Comparison of ENCODE assay signal across 3 cellular contexts in the genomic region with DNA sequence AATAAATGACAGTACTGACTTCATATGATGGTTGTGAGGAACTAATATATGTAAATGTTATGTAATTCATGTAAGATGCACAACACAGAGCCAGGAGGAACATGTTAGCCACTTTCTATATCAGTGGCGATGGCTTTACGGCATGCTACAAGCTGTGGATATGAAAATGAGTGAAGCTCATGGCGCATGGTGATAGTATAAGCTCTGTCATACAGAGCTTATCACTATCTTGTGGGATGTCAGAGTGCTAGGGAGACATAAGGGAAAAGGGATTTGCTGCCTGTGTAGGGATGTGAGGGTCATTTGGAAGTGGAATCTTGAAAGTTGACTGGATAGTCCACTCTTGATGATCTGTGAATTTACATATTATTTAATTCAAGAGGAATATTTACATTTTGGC.
TF ChIP-seq lines count a peak whose summit lies in the region.

No MANE protein-coding gene starts in this region.

TF ChIP-seq in HEK293, 187 proteins besides CTCF, POLR2A, EP300 and RAD21 (continued from another document):
- TF ChIP-seq KLF16 (tag by site-specific recombination; IDR thresholded peaks at IDR 0.05), result no peak

TF ChIP-seq in GM23338, 12 proteins besides CTCF, POLR2A, EP300 and RAD21 (continues in another document):
- TF ChIP-seq, protein P1, sequence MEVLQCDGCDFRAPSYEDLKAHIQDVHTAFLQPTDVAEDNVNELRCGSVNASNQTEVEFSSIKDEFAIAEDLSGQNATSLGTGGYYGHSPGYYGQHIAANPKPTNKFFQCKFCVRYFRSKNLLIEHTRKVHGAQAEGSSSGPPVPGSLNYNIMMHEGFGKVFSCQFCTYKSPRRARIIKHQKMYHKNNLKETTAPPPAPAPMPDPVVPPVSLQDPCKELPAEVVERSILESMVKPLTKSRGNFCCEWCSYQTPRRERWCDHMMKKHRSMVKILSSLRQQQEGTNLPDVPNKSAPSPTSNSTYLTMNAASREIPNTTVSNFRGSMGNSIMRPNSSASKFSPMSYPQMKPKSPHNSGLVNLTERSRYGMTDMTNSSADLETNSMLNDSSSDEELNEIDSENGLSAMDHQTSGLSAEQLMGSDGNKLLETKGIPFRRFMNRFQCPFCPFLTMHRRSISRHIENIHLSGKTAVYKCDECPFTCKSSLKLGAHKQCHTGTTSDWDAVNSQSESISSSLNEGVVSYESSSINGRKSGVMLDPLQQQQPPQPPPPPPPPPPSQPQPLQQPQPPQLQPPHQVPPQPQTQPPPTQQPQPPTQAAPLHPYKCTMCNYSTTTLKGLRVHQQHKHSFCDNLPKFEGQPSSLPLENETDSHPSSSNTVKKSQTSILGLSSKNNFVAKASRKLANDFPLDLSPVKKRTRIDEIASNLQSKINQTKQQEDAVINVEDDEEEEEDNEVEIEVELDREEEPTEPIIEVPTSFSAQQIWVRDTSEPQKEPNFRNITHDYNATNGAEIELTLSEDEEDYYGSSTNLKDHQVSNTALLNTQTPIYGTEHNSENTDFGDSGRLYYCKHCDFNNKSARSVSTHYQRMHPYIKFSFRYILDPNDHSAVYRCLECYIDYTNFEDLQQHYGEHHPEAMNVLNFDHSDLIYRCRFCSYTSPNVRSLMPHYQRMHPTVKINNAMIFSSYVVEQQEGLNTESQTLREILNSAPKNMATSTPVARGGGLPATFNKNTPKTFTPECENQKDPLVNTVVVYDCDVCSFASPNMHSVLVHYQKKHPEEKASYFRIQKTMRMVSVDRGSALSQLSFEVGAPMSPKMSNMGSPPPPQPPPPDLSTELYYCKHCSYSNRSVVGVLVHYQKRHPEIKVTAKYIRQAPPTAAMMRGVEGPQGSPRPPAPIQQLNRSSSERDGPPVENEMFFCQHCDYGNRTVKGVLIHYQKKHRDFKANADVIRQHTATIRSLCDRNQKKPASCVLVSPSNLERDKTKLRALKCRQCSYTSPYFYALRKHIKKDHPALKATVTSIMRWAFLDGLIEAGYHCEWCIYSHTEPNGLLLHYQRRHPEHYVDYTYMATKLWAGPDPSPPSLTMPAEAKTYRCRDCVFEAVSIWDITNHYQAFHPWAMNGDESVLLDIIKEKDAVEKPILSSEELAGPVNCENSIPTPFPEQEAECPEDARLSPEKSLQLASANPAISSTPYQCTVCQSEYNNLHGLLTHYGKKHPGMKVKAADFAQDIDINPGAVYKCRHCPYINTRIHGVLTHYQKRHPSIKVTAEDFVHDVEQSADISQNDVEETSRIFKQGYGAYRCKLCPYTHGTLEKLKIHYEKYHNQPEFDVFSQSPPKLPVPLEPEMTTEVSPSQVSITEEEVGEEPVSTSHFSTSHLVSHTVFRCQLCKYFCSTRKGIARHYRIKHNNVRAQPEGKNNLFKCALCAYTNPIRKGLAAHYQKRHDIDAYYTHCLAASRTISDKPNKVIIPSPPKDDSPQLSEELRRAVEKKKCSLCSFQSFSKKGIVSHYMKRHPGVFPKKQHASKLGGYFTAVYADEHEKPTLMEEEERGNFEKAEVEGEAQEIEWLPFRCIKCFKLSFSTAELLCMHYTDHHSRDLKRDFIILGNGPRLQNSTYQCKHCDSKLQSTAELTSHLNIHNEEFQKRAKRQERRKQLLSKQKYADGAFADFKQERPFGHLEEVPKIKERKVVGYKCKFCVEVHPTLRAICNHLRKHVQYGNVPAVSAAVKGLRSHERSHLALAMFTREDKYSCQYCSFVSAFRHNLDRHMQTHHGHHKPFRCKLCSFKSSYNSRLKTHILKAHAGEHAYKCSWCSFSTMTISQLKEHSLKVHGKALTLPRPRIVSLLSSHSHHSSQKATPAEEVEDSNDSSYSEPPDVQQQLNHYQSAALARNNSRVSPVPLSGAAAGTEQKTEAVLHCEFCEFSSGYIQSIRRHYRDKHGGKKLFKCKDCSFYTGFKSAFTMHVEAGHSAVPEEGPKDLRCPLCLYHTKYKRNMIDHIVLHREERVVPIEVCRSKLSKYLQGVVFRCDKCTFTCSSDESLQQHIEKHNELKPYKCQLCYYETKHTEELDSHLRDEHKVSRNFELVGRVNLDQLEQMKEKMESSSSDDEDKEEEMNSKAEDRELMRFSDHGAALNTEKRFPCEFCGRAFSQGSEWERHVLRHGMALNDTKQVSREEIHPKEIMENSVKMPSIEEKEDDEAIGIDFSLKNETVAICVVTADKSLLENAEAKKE (CRISPR knock-in tag; IDR thresholded peaks at IDR 0.05), result no peak
- no peak for TF ChIP-seq EZH2 (IDR thresholded peaks at IDR 0.05; ENCODE audit: low read depth, unreplicated experiment)
- TF ChIP-seq ZNF331 (CRISPR knock-in tag; IDR thresholded peaks at IDR 0.05; ENCODE audit: low read depth), result no peak
- no peak for TF ChIP-seq STAT1 (IDR thresholded peaks at IDR 0.05; ENCODE audit: unreplicated experiment)
- no peak for TF ChIP-seq JUNB (IDR thresholded peaks at IDR 0.05; ENCODE audit: unreplicated experiment)
- TF ChIP-seq, protein P2, sequence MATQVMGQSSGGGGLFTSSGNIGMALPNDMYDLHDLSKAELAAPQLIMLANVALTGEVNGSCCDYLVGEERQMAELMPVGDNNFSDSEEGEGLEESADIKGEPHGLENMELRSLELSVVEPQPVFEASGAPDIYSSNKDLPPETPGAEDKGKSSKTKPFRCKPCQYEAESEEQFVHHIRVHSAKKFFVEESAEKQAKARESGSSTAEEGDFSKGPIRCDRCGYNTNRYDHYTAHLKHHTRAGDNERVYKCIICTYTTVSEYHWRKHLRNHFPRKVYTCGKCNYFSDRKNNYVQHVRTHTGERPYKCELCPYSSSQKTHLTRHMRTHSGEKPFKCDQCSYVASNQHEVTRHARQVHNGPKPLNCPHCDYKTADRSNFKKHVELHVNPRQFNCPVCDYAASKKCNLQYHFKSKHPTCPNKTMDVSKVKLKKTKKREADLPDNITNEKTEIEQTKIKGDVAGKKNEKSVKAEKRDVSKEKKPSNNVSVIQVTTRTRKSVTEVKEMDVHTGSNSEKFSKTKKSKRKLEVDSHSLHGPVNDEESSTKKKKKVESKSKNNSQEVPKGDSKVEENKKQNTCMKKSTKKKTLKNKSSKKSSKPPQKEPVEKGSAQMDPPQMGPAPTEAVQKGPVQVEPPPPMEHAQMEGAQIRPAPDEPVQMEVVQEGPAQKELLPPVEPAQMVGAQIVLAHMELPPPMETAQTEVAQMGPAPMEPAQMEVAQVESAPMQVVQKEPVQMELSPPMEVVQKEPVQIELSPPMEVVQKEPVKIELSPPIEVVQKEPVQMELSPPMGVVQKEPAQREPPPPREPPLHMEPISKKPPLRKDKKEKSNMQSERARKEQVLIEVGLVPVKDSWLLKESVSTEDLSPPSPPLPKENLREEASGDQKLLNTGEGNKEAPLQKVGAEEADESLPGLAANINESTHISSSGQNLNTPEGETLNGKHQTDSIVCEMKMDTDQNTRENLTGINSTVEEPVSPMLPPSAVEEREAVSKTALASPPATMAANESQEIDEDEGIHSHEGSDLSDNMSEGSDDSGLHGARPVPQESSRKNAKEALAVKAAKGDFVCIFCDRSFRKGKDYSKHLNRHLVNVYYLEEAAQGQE (IDR thresholded peaks at IDR 0.05; ENCODE audit: unreplicated experiment), result no peak
- TF ChIP-seq, protein P3, sequence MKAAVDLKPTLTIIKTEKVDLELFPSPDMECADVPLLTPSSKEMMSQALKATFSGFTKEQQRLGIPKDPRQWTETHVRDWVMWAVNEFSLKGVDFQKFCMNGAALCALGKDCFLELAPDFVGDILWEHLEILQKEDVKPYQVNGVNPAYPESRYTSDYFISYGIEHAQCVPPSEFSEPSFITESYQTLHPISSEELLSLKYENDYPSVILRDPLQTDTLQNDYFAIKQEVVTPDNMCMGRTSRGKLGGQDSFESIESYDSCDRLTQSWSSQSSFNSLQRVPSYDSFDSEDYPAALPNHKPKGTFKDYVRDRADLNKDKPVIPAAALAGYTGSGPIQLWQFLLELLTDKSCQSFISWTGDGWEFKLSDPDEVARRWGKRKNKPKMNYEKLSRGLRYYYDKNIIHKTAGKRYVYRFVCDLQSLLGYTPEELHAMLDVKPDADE (IDR thresholded peaks at IDR 0.05), result no peak
- TF ChIP-seq ZNF114 (CRISPR knock-in tag; IDR thresholded peaks at IDR 0.05), result no peak
- no peak for TF ChIP-seq NANOG (IDR thresholded peaks at IDR 0.05; ENCODE audit: borderline replicate concordance)

TF ChIP-seq in SK-N-SH treated with all-trans-retinoic acid at 6 μM for 48 hours, 23 proteins besides CTCF, POLR2A, EP300 and RAD21 (continued from another document):
- TF ChIP-seq, protein P4, sequence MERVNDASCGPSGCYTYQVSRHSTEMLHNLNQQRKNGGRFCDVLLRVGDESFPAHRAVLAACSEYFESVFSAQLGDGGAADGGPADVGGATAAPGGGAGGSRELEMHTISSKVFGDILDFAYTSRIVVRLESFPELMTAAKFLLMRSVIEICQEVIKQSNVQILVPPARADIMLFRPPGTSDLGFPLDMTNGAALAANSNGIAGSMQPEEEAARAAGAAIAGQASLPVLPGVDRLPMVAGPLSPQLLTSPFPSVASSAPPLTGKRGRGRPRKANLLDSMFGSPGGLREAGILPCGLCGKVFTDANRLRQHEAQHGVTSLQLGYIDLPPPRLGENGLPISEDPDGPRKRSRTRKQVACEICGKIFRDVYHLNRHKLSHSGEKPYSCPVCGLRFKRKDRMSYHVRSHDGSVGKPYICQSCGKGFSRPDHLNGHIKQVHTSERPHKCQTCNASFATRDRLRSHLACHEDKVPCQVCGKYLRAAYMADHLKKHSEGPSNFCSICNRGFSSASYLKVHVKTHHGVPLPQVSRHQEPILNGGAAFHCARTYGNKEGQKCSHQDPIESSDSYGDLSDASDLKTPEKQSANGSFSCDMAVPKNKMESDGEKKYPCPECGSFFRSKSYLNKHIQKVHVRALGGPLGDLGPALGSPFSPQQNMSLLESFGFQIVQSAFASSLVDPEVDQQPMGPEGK (CRISPR knock-in tag; IDR thresholded peaks at IDR 0.05; ENCODE audit: borderline replicate concordance), result no peak
- TF ChIP-seq PPARA (CRISPR knock-in tag; IDR thresholded peaks at IDR 0.05; ENCODE audit: borderline replicate concordance) (no peak), ZNF565 (CRISPR knock-in tag; conservative IDR thresholded peaks at IDR 0.05; ENCODE audit: low read depth) (no peak), OSR1 (CRISPR knock-in tag; IDR thresholded peaks at IDR 0.05) (no peak), GLIS3 (CRISPR knock-in tag; IDR thresholded peaks at IDR 0.05) (no peak), ZNF8 (CRISPR knock-in tag; IDR thresholded peaks at IDR 0.05) (no peak), RARB (CRISPR knock-in tag; IDR thresholded peaks at IDR 0.05) (no peak), ESRRG (CRISPR knock-in tag; IDR thresholded peaks at IDR 0.05) (no peak), CSDC2 (CRISPR knock-in tag; IDR thresholded peaks at IDR 0.05) (no peak), TCF4 (CRISPR knock-in tag; IDR thresholded peaks at IDR 0.05; ENCODE audit: borderline replicate concordance) (no peak), BACH2 (CRISPR knock-in tag; IDR thresholded peaks at IDR 0.05; ENCODE audit: borderline replicate concordance) (no peak)
- TF ChIP-seq, protein P5, sequence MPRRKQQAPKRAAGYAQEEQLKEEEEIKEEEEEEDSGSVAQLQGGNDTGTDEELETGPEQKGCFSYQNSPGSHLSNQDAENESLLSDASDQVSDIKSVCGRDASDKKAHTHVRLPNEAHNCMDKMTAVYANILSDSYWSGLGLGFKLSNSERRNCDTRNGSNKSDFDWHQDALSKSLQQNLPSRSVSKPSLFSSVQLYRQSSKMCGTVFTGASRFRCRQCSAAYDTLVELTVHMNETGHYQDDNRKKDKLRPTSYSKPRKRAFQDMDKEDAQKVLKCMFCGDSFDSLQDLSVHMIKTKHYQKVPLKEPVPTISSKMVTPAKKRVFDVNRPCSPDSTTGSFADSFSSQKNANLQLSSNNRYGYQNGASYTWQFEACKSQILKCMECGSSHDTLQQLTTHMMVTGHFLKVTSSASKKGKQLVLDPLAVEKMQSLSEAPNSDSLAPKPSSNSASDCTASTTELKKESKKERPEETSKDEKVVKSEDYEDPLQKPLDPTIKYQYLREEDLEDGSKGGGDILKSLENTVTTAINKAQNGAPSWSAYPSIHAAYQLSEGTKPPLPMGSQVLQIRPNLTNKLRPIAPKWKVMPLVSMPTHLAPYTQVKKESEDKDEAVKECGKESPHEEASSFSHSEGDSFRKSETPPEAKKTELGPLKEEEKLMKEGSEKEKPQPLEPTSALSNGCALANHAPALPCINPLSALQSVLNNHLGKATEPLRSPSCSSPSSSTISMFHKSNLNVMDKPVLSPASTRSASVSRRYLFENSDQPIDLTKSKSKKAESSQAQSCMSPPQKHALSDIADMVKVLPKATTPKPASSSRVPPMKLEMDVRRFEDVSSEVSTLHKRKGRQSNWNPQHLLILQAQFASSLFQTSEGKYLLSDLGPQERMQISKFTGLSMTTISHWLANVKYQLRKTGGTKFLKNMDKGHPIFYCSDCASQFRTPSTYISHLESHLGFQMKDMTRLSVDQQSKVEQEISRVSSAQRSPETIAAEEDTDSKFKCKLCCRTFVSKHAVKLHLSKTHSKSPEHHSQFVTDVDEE (CRISPR knock-in tag; IDR thresholded peaks at IDR 0.05), result no peak
- TF ChIP-seq, protein P6, sequence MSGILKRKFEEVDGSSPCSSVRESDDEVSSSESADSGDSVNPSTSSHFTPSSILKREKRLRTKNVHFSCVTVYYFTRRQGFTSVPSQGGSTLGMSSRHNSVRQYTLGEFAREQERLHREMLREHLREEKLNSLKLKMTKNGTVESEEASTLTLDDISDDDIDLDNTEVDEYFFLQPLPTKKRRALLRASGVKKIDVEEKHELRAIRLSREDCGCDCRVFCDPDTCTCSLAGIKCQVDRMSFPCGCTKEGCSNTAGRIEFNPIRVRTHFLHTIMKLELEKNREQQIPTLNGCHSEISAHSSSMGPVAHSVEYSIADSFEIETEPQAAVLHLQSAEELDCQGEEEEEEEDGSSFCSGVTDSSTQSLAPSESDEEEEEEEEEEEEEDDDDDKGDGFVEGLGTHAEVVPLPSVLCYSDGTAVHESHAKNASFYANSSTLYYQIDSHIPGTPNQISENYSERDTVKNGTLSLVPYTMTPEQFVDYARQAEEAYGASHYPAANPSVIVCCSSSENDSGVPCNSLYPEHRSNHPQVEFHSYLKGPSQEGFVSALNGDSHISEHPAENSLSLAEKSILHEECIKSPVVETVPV (CRISPR knock-in tag; IDR thresholded peaks at IDR 0.05), result no peak
- TF ChIP-seq, protein P7, sequence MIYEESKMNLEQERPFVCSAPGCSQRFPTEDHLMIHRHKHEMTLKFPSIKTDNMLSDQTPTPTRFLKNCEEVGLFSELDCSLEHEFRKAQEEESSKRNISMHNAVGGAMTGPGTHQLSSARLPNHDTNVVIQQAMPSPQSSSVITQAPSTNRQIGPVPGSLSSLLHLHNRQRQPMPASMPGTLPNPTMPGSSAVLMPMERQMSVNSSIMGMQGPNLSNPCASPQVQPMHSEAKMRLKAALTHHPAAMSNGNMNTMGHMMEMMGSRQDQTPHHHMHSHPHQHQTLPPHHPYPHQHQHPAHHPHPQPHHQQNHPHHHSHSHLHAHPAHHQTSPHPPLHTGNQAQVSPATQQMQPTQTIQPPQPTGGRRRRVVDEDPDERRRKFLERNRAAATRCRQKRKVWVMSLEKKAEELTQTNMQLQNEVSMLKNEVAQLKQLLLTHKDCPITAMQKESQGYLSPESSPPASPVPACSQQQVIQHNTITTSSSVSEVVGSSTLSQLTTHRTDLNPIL (CRISPR knock-in tag; IDR thresholded peaks at IDR 0.05; ENCODE audit: low read depth), result no peak
